ENCODE assay signal across 8 cellular contexts in genomic region chr22:21632237-21632895, GRCh38. TPM values are rescaled to one million over a fixed set of nuclear protein-coding genes. Genes with fewer than 3 reads are reported as not detected.
DNase-seq lines count a peak whose midpoint lies in the region; ATAC-seq and TF ChIP-seq lines count a peak whose summit lies in the region.

A gene with protein sequence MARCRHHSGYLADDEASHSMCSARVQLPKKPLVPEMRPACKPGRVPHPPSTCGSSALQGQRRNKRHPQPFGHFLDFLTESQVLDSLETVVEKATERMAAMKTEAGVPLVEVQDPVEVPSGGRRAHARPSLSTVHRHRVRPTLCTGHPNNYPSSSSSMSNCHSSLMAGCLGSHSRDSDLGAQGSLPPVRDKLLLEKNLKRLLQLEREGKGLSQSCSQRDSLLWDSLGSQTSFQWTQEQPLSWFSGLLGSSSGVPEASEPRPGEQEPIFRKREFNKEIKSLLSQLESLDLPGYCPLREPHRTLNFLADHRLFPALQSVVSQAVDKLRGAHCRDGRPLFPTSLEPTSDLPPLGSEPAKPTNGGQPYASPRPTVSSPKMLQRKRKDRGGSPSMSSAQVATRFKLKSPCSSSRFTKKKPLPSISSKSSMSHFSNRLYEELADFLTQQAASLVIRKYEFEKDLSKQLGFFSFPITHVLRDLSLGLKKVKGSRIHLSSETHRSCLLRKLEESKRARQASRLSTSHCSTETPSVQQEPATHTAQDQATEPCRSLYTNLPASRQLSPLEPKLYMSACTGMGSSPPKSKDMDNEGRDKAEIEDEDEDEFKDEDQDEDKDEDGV (plus strand): TSS chr22:21632760. CDS start chr22:21633182, 422 bp downstream.

- TF ChIP-seq POLR2A in gastrocnemius medialis (IDR thresholded peaks at IDR 0.05) = no peak

- intact Hi-C loops in activated T-helper 2 cell treated with anti-CD3 and anti-CD28 coated beads, Interferon-gamma antibody, Interleukin-2, Interleukin-4, amounts not matched to agents 10 μg/mL and 5 μg/mL and 100 μg/mL, durations not matched to agents 14 hours and 24 hours and 36 hours (cut with micrococcal nuclease) = no loop called here
- intact Hi-C loops in gastrocnemius medialis (cut with DNase I; ENCODE audit: low total_unique reads) = no loop called here

- DNase-seq in H7 = peak; percentile 90
- DNase-seq in OCI-M1 (lab: John Stamatoyannopoulos, UW) = peak; percentile 99
- peak; percentile 63 for DNase-seq in activated T-helper 2 cell treated with anti-CD3 and anti-CD28 coated beads, Interferon-gamma antibody, Interleukin-2, Interleukin-4, amounts not matched to agents 10 μg/mL and 5 μg/mL and 100 μg/mL, durations not matched to agents 14 hours and 24 hours and 36 hours (ENCODE audit: low spot score)
- DNase-seq in stimulated activated CD4-positive, alpha-beta T cell treated with anti-CD3 and anti-CD28 coated beads, Interleukin-1b, Interleukin-23, amount 100 ng/mL, for 48 hours = peak; percentile 65
- no peak for DNase-seq in gastrocnemius medialis
- no peak for DNase-seq in type B pancreatic cell (ENCODE audit: extremely low spot score, unreplicated experiment)

- TF ChIP-seq CTCF in gastrocnemius medialis (IDR thresholded peaks at IDR 0.05 in 4 of 5, conservative IDR thresholded peaks at IDR 0.05 in 1 of 5) = no peak
- no peak for TF ChIP-seq CTCF in type B pancreatic cell (conservative IDR thresholded peaks at IDR 0.05)

- H3K27me3 ChIP-seq in H7 (ENCODE audit: control insufficient read depth, insufficient read depth, low read length) (peaks cover 2% of the 10 kb centered on the region; the same call in 1 of the 2 replicates), gastrocnemius medialis (no peaks in the 10 kb centered on the region)

- H3K27ac ChIP-seq in gastrocnemius medialis = no peak within 1 kb of the TSS

- H3K4me3 ChIP-seq in H7 (ENCODE audit: insufficient read depth, low read depth, low read length) (no peak within 1 kb of the TSS), gastrocnemius medialis (no peak within 1 kb of the TSS)

- peaks cover 23% of the 10 kb centered on the region for H3K4me1 Mint-ChIP-seq in activated T-helper 2 cell treated with anti-CD3 and anti-CD28 coated beads, Interferon-gamma antibody, Interleukin-2, Interleukin-4, amounts not matched to agents 10 μg/mL and 5 μg/mL and 100 μg/mL, durations not matched to agents 14 hours and 24 hours and 36 hours (ENCODE audit: low read depth)
- peaks cover 7% of the 10 kb centered on the region for H3K4me1 Mint-ChIP-seq in type B pancreatic cell (ENCODE audit: unreplicated experiment)

- H3K4me3 Mint-ChIP-seq in activated T-helper 2 cell treated with anti-CD3 and anti-CD28 coated beads, Interferon-gamma antibody, Interleukin-2, Interleukin-4, amounts not matched to agents 10 μg/mL and 5 μg/mL and 100 μg/mL, durations not matched to agents 14 hours and 24 hours and 36 hours (ENCODE audit: low read depth) = no peak within 1 kb of the TSS
- no peak within 1 kb of the TSS for H3K4me3 Mint-ChIP-seq in type B pancreatic cell

- no peaks in the 10 kb centered on the region for H3K9me3 Mint-ChIP-seq in activated T-helper 2 cell treated with anti-CD3 and anti-CD28 coated beads, Interferon-gamma antibody, Interleukin-2, Interleukin-4, amounts not matched to agents 10 μg/mL and 5 μg/mL and 100 μg/mL, durations not matched to agents 14 hours and 24 hours and 36 hours
- H3K9me3 Mint-ChIP-seq in type B pancreatic cell = no peaks in the 10 kb centered on the region

- in situ Hi-C loops in gastrocnemius medialis (cut with MboI; ENCODE audit: low sequenced_read_pairs in 4 of 4) = no loop called here

- H3K27me3 Mint-ChIP-seq in activated T-helper 2 cell treated with anti-CD3 and anti-CD28 coated beads, Interferon-gamma antibody, Interleukin-2, Interleukin-4, amounts not matched to agents 10 μg/mL and 5 μg/mL and 100 μg/mL, durations not matched to agents 14 hours and 24 hours and 36 hours (ENCODE audit: low read depth) = no peaks in the 10 kb centered on the region
- H3K27me3 Mint-ChIP-seq in type B pancreatic cell = no peaks in the 10 kb centered on the region

- H3K9me3 ChIP-seq in gastrocnemius medialis = no peaks in the 10 kb centered on the region

- peaks cover 14% of the 10 kb centered on the region for H3K36me3 Mint-ChIP-seq in activated T-helper 2 cell treated with anti-CD3 and anti-CD28 coated beads, Interferon-gamma antibody, Interleukin-2, Interleukin-4, amounts not matched to agents 10 μg/mL and 5 μg/mL and 100 μg/mL, durations not matched to agents 14 hours and 24 hours and 36 hours (ENCODE audit: low read depth)
- peaks cover 8% of the 10 kb centered on the region for H3K36me3 Mint-ChIP-seq in type B pancreatic cell

- H3K36me3 ChIP-seq in H7 (replicated peaks; ENCODE audit: control insufficient read depth, insufficient read depth, low read length) = peaks cover 4% of the 10 kb centered on the region
- no peaks in the 10 kb centered on the region for H3K36me3 ChIP-seq in gastrocnemius medialis

- no peak within 1 kb of the TSS for H3K27ac Mint-ChIP-seq in activated T-helper 2 cell treated with anti-CD3 and anti-CD28 coated beads, Interferon-gamma antibody, Interleukin-2, Interleukin-4, amounts not matched to agents 10 μg/mL and 5 μg/mL and 100 μg/mL, durations not matched to agents 14 hours and 24 hours and 36 hours
- H3K27ac Mint-ChIP-seq in type B pancreatic cell = no peak within 1 kb of the TSS

- no peak for ATAC-seq in gastrocnemius medialis
- no peak for ATAC-seq in GM21528 (IDR thresholded peaks at IDR 0.05; ENCODE audit: low FRiP score, unreplicated experiment)
- ATAC-seq in HG03097 (IDR thresholded peaks at IDR 0.05; ENCODE audit: low FRiP score, unreplicated experiment) = no peak

- peaks cover 0 to 9% of the 10 kb centered on the region in 2 donors for H3K4me1 ChIP-seq in gastrocnemius medialis

RNA-seq across cellular contexts. Expression of the gene that starts here (rescaled TPM):
- total RNA-seq in H7 (2014; rRNA removed; shearing (Covaris generic)) = 0.48 and 0.55 TPM in 2 replicates
- 0.59 and 0.78 TPM in 2 replicates for total RNA-seq in activated T-helper 2 cell treated with anti-CD3 and anti-CD28 coated beads, Interferon-gamma antibody, Interleukin-2, Interleukin-4, amounts not matched to agents 10 μg/mL and 5 μg/mL and 100 μg/mL, durations not matched to agents 14 hours and 24 hours and 36 hours
- total RNA-seq in gastrocnemius medialis (under 1 TPM in 2 of 4 donors, not detected in 2; 0.20 to 0.22 TPM), type B pancreatic cell (ENCODE audit: low replicate concordance) (0.21 and 0.87 TPM in 2 replicates)

Comparison
In these comparisons a context has a peak if more than half of its experiments do, and no peak if none do; other contexts are left out.
1. Peak in DNase-seq in H7; RNA of the gene not detected or under 1 TPM.
2. Peak in DNase-seq in activated T-helper 2 cell treated with anti-CD3 and anti-CD28 coated beads, Interferon-gamma antibody, Interleukin-2, Interleukin-4, amounts not matched to agents 10 μg/mL and 5 μg/mL and 100 μg/mL, durations not matched to agents 14 hours and 24 hours and 36 hours; RNA of the gene not detected or under 1 TPM.
3. DNase-seq: peak in OCI-M1 (single experiment) and stimulated activated CD4-positive, alpha-beta T cell treated with anti-CD3 and anti-CD28 coated beads, Interleukin-1b, Interleukin-23, amount 100 ng/mL, for 48 hours (single experiment); none in gastrocnemius medialis (0 of 2) and type B pancreatic cell (single experiment).